8 cellular contexts compared by ENCODE assay signal in the genomic region with DNA sequence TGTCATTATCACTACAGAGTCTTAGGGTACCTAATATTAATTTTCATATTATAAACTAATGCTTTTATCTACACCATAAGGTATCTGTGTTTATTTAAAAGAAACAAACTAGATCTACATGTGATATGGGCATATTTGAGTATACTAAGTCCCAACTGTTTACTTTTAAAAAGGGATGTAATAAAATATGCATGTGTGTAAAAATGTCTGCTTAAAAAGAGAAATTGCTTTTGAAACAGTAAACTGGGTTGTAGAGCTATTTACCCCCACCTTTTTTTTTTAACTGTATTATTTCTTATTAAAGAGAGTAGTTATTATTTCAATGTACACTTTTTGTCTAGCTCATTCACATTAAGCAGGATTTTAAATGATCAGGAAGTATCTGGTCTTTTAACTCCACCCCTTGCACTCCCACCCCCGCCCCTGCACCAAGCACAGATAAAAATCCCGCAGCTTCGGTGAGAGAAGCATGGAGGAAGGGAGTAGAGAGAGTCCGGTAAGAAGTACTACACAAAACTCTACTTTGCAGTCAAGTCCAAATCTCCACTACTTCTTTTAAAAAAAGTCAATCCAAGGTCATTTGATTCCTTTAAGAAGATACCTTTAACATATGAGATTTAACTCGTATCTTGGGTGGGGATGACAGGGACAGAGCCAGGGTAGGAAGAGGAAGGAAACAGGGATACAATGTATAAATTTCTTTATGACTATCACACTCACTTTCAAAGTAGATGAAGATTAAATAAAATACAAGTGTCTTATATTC.
A peak's percentile ranks its signal among the peaks of the same experiment; 100 is the strongest.
DNase-seq lines count a peak whose midpoint lies in the region; ATAC-seq and TF ChIP-seq lines count a peak whose summit lies in the region.

No MANE protein-coding gene starts in this region.

- peak overlapping the region; percentile 89 for H3K4me2 ChIP-seq in HCT116 (ENCODE audit: low read length)

- TF ChIP-seq POLR2A in HCT116 (IDR thresholded peaks at IDR 0.05; ENCODE audit: borderline replicate concordance, extremely low read depth, insufficient read depth, insufficient read length) = no peak

- peak overlapping the region; percentile 50 to 65 for H3K4me3 ChIP-seq in HCT116 (replicated peaks in 1 of 2; ENCODE audit: low read depth in 1 of 2, low read length in 2 of 2)

- peak overlapping the region; percentile 50 for H3K27ac ChIP-seq in CD4-positive, alpha-beta T cell (ENCODE audit: low read depth, low read length)
- H3K27ac ChIP-seq in HCT116 (ENCODE audit: low read depth, low read length) = peak overlapping the region; percentile 38; the same call in 1 of the 2 replicates

- no peak for TF ChIP-seq CTCF in CD4-positive, alpha-beta T cell (IDR thresholded peaks at IDR 0.05)
- TF ChIP-seq CTCF in HCT116 (IDR thresholded peaks at IDR 0.05 in 2 of 3, conservative IDR thresholded peaks at IDR 0.05 in 1 of 3; ENCODE audit: borderline replicate concordance in 1 of 3, insufficient read depth in 1 of 3, low read depth in 2 of 3, low read length in 2 of 3) (no peak), brain (conservative IDR thresholded peaks at IDR 0.05) (no peak)

- RAD21 ChIA-PET in HCT116 (lab: Charles Lee; ENCODE audit: low non-redundant PET in 1 of 2, low total read pairs in 2 of 2, uncharacterized antibody in 2 of 2, unreplicated experiment in 2 of 2) = no interaction called here

- BruUV-seq in HCT116 (replicated peaks; lab: Mats Ljungman, UMichigan) = no TSS peak

- POLR2A ChIA-PET in CD4-positive, alpha-beta T cell (lab: Charles Lee) = interaction anchor here (0.8 to 1.8 kb wide), 6 partner anchors 9 to 297 kb away, joined by 3 to 12 read pairs (median 4); a partner anchor contains a TSS
- POLR2A ChIA-PET in HCT116 (lab: Charles Lee) = interaction anchor here (0.7 to 1.2 kb wide), 3 partner anchors 10 to 364 kb away, joined by 3 to 7 read pairs (median 3); no protein-coding TSS in a partner anchor

- H3K4me1 ChIP-seq in HCT116 (ENCODE audit: control insufficient read depth in 1 of 2, insufficient read depth in 2 of 2, low read length in 2 of 2) = peaks cover 25 to 41% of the 10 kb centered on the region in 2 experiments

- peaks cover 63% of the 10 kb centered on the region for H3K36me3 Mint-ChIP-seq in CD4-positive, alpha-beta T cell (ENCODE audit: low read depth)
- peaks cover 38% of the 10 kb centered on the region for H3K36me3 Mint-ChIP-seq in brain

- no peaks in the 10 kb centered on the region for H3K27me3 ChIP-seq in CD4-positive, alpha-beta T cell (ENCODE audit: control insufficient read depth, insufficient read depth, low read length)
- H3K27me3 ChIP-seq in HCT116 (ENCODE audit: insufficient read depth, low read length) = no peaks in the 10 kb centered on the region

- H2AFZ ChIP-seq in HCT116 (ENCODE audit: low read depth, low read length, poor library complexity, severe bottlenecking) = no peak overlapping the region

- CTCF ChIA-PET in CD4-positive, alpha-beta T cell (lab: Charles Lee) = interaction anchor here (1.2 kb wide), 1 partner anchor 48 kb away, joined by 3 read pairs; no protein-coding TSS in a partner anchor
- CTCF ChIA-PET in HCT116 (lab: Charles Lee) = interaction anchor here (0.9 kb wide), 1 partner anchor 456 kb away, joined by 3 read pairs; no protein-coding TSS in a partner anchor

- H3K36me3 ChIP-seq in HCT116 (ENCODE audit: control insufficient read depth in 1 of 2, insufficient read depth in 2 of 2, low read length in 2 of 2) = peaks cover 0 to 5% of the 10 kb centered on the region in 2 experiments; a peak in 2 of 4 replicates

- intact Hi-C loops in CD4-positive, alpha-beta T cell (cut with DNase I, micrococcal nuclease) = loop anchor here in 1 of 2 experiments (5.0 kb wide), 2 partner anchors 43 to 133 kb away; a partner anchor contains a TSS
- intact Hi-C loops in HCT116 (cut with micrococcal nuclease) = loop anchor here (5.0 kb wide), 1 partner anchor 447 kb away; no protein-coding TSS in a partner anchor

- H3K27ac Mint-ChIP-seq in CD4-positive, alpha-beta T cell = peak overlapping the region; percentile 98
- peak overlapping the region; percentile 51 to 98 (median 94) for H3K27ac Mint-ChIP-seq in brain

- peak overlapping the region; percentile 95 for H3K4me3 Mint-ChIP-seq in CD4-positive, alpha-beta T cell
- H3K4me3 Mint-ChIP-seq in brain = peak overlapping the region; percentile 91 to 100 (median 95)

- no peaks in the 10 kb centered on the region for H4K20me1 ChIP-seq in HCT116 (ENCODE audit: insufficient read depth)

- TF ChIP-seq RAD21 in HCT116 (IDR thresholded peaks at IDR 0.05; ENCODE audit: low read depth) = no peak

- no peaks in the 10 kb centered on the region for H3K9me3 Mint-ChIP-seq in CD4-positive, alpha-beta T cell
- H3K9me3 Mint-ChIP-seq in brain = peaks cover 0 to 3% (median 0%) of the 10 kb centered on the region in 5 experiments

- peaks cover 98% of the 10 kb centered on the region for H3K79me2 ChIP-seq in HCT116 (ENCODE audit: insufficient read depth, low read length)

- DNase-seq in CD4-positive, alpha-beta T cell = peak in 3 of 10 experiments; percentile 4 to 23 (median 15)
- no peak for DNase-seq in HCT116 (ENCODE audit: low read depth, low spot score)
- peak; percentile 85 for DNase-seq in RKO (ENCODE audit: low spot score)
- peak; percentile 68 for DNase-seq in islet precursor cell
- DNase-seq in stimulated activated CD4-positive, alpha-beta T cell treated with anti-CD3 and anti-CD28 coated beads, TNF-alpha, amount 100 ng/mL, for 48 hours (ENCODE audit: low read depth in 3 of 3) = peak in 2 of 3 donors; percentile 10 to 12
- DNase-seq in activated CD8-positive, alpha-beta memory T cell treated with anti-CD3 and anti-CD28 coated beads, Interleukin-2, amount 50 U/mL, for 4 hours = no peak

- H3K9me3 ChIP-seq in CD4-positive, alpha-beta T cell (ENCODE audit: control insufficient read depth, low read length) = no peaks in the 10 kb centered on the region
- no peaks in the 10 kb centered on the region for H3K9me3 ChIP-seq in HCT116 (ENCODE audit: control insufficient read depth in 1 of 2, insufficient read depth in 1 of 2, low read depth in 1 of 2, low read length in 2 of 2)

- no peaks in the 10 kb centered on the region for H3K9me2 ChIP-seq in HCT116 (ENCODE audit: insufficient read depth)

- no peaks in the 10 kb centered on the region for H3K27me3 Mint-ChIP-seq in CD4-positive, alpha-beta T cell
- H3K27me3 Mint-ChIP-seq in brain = peaks cover 12% of the 10 kb centered on the region

- ATAC-seq in CD4-positive, alpha-beta T cell (ENCODE audit: poor library complexity) = no peak
- peak; percentile 36; the same call in 1 of the 2 replicates for ATAC-seq in HCT116
- no peak for ATAC-seq in GM21786 (IDR thresholded peaks at IDR 0.05; ENCODE audit: unreplicated experiment)

- H3K4me1 Mint-ChIP-seq in CD4-positive, alpha-beta T cell (ENCODE audit: low read depth) = peaks cover 47% of the 10 kb centered on the region
- H3K4me1 Mint-ChIP-seq in brain = peaks cover 62% of the 10 kb centered on the region

- peak overlapping the region; percentile 73 for H3K9ac ChIP-seq in HCT116 (ENCODE audit: low read length)

TF ChIP-seq in HCT116, 20 proteins besides CTCF, POLR2A, EP300 and RAD21:
- TF ChIP-seq EZH2 (IDR thresholded peaks at IDR 0.05) (no peak), ELF1 (IDR thresholded peaks at IDR 0.05; ENCODE audit: borderline replicate concordance, low read depth) (0 out of 2 replicates have a peak, but pooled peaks have one; percentile 12), ZFX (IDR thresholded peaks at IDR 0.05) (no peak), EGR1 (IDR thresholded peaks at IDR 0.05; ENCODE audit: low read depth) (peak; percentile 61), YY1 (IDR thresholded peaks at IDR 0.05; ENCODE audit: extremely low read depth, insufficient replicate concordance, low read depth, low read length) (peak; percentile 78), POLR2AphosphoS5 (IDR thresholded peaks at IDR 0.05; ENCODE audit: low read depth, low read length) (peak; percentile 75)

Comparison
In these comparisons a context has a peak if more than half of its experiments do, and no peak if none do; other contexts are left out.
1. DNase-seq: peak in RKO (single experiment), islet precursor cell (single experiment) and stimulated activated CD4-positive, alpha-beta T cell treated with anti-CD3 and anti-CD28 coated beads, TNF-alpha, amount 100 ng/mL, for 48 hours (2 of 3); none in HCT116 (single experiment) and activated CD8-positive, alpha-beta memory T cell treated with anti-CD3 and anti-CD28 coated beads, Interleukin-2, amount 50 U/mL, for 4 hours (single experiment).